9 cellular contexts compared by ENCODE assay signal in the genomic region with DNA sequence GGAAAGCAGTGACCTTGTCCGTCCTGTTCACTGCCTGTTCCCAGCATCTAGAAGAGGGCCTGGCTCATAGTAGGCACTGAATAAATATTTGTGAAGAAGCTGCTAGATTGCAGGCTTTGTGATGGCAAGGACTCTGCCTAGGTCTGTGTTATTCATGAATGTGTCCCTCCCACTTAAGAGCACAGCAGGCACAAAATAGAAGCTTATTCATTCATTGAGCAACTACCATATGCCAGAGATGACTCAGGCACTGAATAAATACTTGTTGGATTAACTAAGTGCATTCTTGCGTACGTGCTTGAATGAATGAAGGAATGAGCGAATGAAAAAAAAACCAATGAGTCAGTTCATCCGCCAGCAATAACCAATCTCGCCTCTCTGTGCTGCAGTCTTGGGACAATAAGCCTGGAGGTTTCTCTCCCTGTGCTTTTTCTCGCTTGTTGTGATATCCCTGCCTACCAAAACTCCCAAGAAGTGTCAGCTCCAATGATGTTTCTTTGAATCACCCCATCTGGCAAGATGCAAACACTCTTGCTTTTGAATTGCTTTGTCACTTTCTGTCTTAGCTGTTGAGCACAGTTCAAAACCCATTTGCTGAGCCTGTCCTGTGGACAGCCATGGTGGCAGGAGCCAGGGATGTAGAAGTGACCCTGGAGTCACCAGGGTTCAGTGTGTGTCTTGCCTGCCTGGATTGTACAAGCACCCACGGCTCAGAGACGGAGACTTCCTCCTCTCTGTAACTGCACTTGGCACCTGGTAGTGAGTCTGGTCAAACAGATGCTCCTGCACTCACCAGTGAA.
DNase-seq lines count a peak whose midpoint lies in the region; ATAC-seq and TF ChIP-seq lines count a peak whose summit lies in the region.
"Had no signal": no experiment of that assay in that cellular context is flagged by ENCODE, and none has a peak within 500 bp of the region (broad histone marks: within the 10 kb centered on the region; RNA-seq: fewer than 3 reads in every experiment).

No MANE protein-coding gene starts in this region.

- H2AFZ ChIP-seq in HCT116 (ENCODE audit: low read depth, low read length, poor library complexity, severe bottlenecking) (peak overlapping the region; percentile 12), hepatocyte (no peak overlapping the region)

- no peak for TF ChIP-seq RAD21 in HCT116 (IDR thresholded peaks at IDR 0.05; ENCODE audit: low read depth)

- no peak for TF ChIP-seq POLR2A in HCT116 (IDR thresholded peaks at IDR 0.05; ENCODE audit: borderline replicate concordance, extremely low read depth, insufficient read depth, insufficient read length)

- H3K9ac ChIP-seq in HCT116 (ENCODE audit: low read length): peak overlapping the region; percentile 13; the same call in 1 of the 2 replicates

- CTCF ChIA-PET in HCT116 (lab: Charles Lee): interaction anchor here (0.9 to 1.1 kb wide), 2 partner anchors 9 to 11 kb away, joined by 3 to 4 read pairs; no protein-coding TSS in a partner anchor

- WGBS in hepatocyte (ENCODE audit: low lambda C conversion rate, missing lambda C conversion rate): 70% methylated on average over 9 of the region's 9 CpGs

- ATAC-seq in HCT116 (peak; percentile 82), RWPE2 (ENCODE audit: low read depth) (peak; percentile 90)

- H3K9me3 ChIP-seq in HCT116 (ENCODE audit: control insufficient read depth in 1 of 2, insufficient read depth in 1 of 2, low read depth in 1 of 2, low read length in 2 of 2) (no peaks in the 10 kb centered on the region), RWPE2 (ENCODE audit: severe bottlenecking) (no peaks in the 10 kb centered on the region), hepatocyte (ENCODE audit: low read depth) (no peaks in the 10 kb centered on the region)

- DNase-seq in A172 (ENCODE audit: low spot score) (peak; percentile 91), HCT116 (ENCODE audit: low read depth, low spot score) (peak; percentile 79), RWPE2 (ENCODE audit: low spot score) (no peak), hepatocyte (ENCODE audit: low spot score) (peak; percentile 64), NCI-H2107 (lab: John Stamatoyannopoulos, UW) (no peak), NCI-H526 (lab: John Stamatoyannopoulos, UW) (no peak), activated gamma-delta T cell treated with Interleukin-2 at 50 U/mL for 16 hours (no peak)
- no peak for DNase-seq in stimulated activated naive CD4-positive, alpha-beta T cell treated with Interleukin-2 at 50 U/mL for 16 hours (lab: John Stamatoyannopoulos, UW)

- H3K4me1 ChIP-seq in HCT116 (ENCODE audit: control insufficient read depth in 1 of 2, insufficient read depth in 2 of 2, low read length in 2 of 2): peaks cover 4 to 22% of the 10 kb centered on the region in 2 experiments; a peak in 3 of 4 replicates
- peaks cover 16% of the 10 kb centered on the region for H3K4me1 ChIP-seq in RWPE2 (ENCODE audit: insufficient read depth, poor library complexity, severe bottlenecking)
- peaks cover 11% of the 10 kb centered on the region for H3K4me1 ChIP-seq in hepatocyte (ENCODE audit: insufficient read depth)

- no peaks in the 10 kb centered on the region for H3K9me2 ChIP-seq in HCT116 (ENCODE audit: insufficient read depth)
- H3K9me2 ChIP-seq in hepatocyte (replicated peaks; ENCODE audit: insufficient read depth): no peaks in the 10 kb centered on the region

- peaks cover under 1% of the 10 kb centered on the region; the same call in 1 of the 2 replicates for H3K27me3 ChIP-seq in HCT116 (ENCODE audit: insufficient read depth, low read length)
- H3K27me3 ChIP-seq in RWPE2 (ENCODE audit: insufficient read depth, poor library complexity, severe bottlenecking): no peaks in the 10 kb centered on the region
- H3K27me3 ChIP-seq in hepatocyte: no peaks in the 10 kb centered on the region

- RAD21 ChIA-PET in HCT116 (lab: Charles Lee; ENCODE audit: low non-redundant PET in 1 of 2, low total read pairs in 2 of 2, uncharacterized antibody in 2 of 2, unreplicated experiment in 2 of 2): interaction anchor here in 1 of 2 experiments (1.0 kb wide), 1 partner anchor 9 kb away, joined by 3 read pairs; no protein-coding TSS in a partner anchor

- POLR2A ChIA-PET in HCT116 (lab: Charles Lee): no interaction called here

- H3K79me2 ChIP-seq in HCT116 (ENCODE audit: insufficient read depth, low read length) (no peaks in the 10 kb centered on the region), hepatocyte (no peaks in the 10 kb centered on the region)

- H4K20me1 ChIP-seq in HCT116 (ENCODE audit: insufficient read depth) (no peaks in the 10 kb centered on the region), hepatocyte (ENCODE audit: insufficient read depth, poor library complexity, severe bottlenecking) (no peaks in the 10 kb centered on the region)

- intact Hi-C loops in HCT116 (cut with micrococcal nuclease): no loop called here

- H3K4me2 ChIP-seq in HCT116 (ENCODE audit: low read length) (peak overlapping the region; percentile 70), hepatocyte (no peak overlapping the region)

- no peak for TF ChIP-seq CTCF in HCT116 (IDR thresholded peaks at IDR 0.05 in 2 of 3, conservative IDR thresholded peaks at IDR 0.05 in 1 of 3; ENCODE audit: borderline replicate concordance in 1 of 3, insufficient read depth in 1 of 3, low read depth in 2 of 3, low read length in 2 of 3)
- no peak for TF ChIP-seq CTCF in RWPE2 (IDR thresholded peaks at IDR 0.05; ENCODE audit: poor library complexity, severe bottlenecking)
- no peak for TF ChIP-seq CTCF in hepatocyte (IDR thresholded peaks at IDR 0.05; ENCODE audit: poor library complexity)

- H3K4me3 ChIP-seq in HCT116 (replicated peaks in 1 of 2; ENCODE audit: low read depth in 1 of 2, low read length in 2 of 2) (peak overlapping the region in 1 of 2 experiments; percentile 21; a peak in 1 of 4 replicates), RWPE2 (ENCODE audit: severe bottlenecking) (no peak overlapping the region), hepatocyte (no peak overlapping the region)
- H3K4me3 ChIP-seq: coronary artery had no signal

- H3K27ac ChIP-seq in HCT116 (ENCODE audit: low read depth, low read length) (no peak overlapping the region), RWPE2 (ENCODE audit: poor library complexity, severe bottlenecking) (peak overlapping the region; percentile 84), hepatocyte (no peak overlapping the region)

- H3K36me3 ChIP-seq in HCT116 (ENCODE audit: control insufficient read depth in 1 of 2, insufficient read depth in 2 of 2, low read length in 2 of 2): no peaks in the 10 kb centered on the region
- no peaks in the 10 kb centered on the region for H3K36me3 ChIP-seq in RWPE2 (ENCODE audit: low read depth)
- H3K36me3 ChIP-seq in hepatocyte (replicated peaks; ENCODE audit: insufficient read depth, low read depth): no peaks in the 10 kb centered on the region

- no TSS peak for BruUV-seq in HCT116 (replicated peaks; lab: Mats Ljungman, UMichigan)

TF ChIP-seq in HCT116, 20 proteins besides CTCF, POLR2A, EP300 and RAD21 (continues in another document):
- TF ChIP-seq EGR1 (IDR thresholded peaks at IDR 0.05; ENCODE audit: low read depth) (no peak), EZH2 (IDR thresholded peaks at IDR 0.05) (no peak), CBX3 (IDR thresholded peaks at IDR 0.05; ENCODE audit: low read depth) (peak; percentile 62; the same call in 1 of the 2 replicates), ZFX (IDR thresholded peaks at IDR 0.05) (no peak), SRF (IDR thresholded peaks at IDR 0.05; ENCODE audit: low read depth) (no peak), JUND (IDR thresholded peaks at IDR 0.05) (peak; percentile 88), TCF7L2 (IDR thresholded peaks at IDR 0.05; ENCODE audit: borderline replicate concordance, extremely low read depth, insufficient read depth, insufficient read length) (no peak), ZNF274 (IDR thresholded peaks at IDR 0.05; ENCODE audit: low read depth, low read length) (no peak), SIN3A (IDR thresholded peaks at IDR 0.05; ENCODE audit: low read depth) (no peak), YY1 (IDR thresholded peaks at IDR 0.05; ENCODE audit: extremely low read depth, insufficient replicate concordance, low read depth, low read length) (peak; percentile 11), CEBPB (IDR thresholded peaks at IDR 0.05; ENCODE audit: low read depth) (peak; percentile 92), ELF1 (IDR thresholded peaks at IDR 0.05; ENCODE audit: borderline replicate concordance, low read depth) (no peak), FOSL1 (IDR thresholded peaks at IDR 0.05; ENCODE audit: low read depth) (peak; percentile 82), POLR2AphosphoS5 (IDR thresholded peaks at IDR 0.05; ENCODE audit: low read depth, low read length) (peak; percentile 47; the same call in 1 of the 2 replicates)
- TF ChIP-seq, protein P1, sequence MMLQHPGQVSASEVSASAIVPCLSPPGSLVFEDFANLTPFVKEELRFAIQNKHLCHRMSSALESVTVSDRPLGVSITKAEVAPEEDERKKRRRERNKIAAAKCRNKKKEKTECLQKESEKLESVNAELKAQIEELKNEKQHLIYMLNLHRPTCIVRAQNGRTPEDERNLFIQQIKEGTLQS (IDR thresholded peaks at IDR 0.05): no peak
- TF ChIP-seq, protein P2, sequence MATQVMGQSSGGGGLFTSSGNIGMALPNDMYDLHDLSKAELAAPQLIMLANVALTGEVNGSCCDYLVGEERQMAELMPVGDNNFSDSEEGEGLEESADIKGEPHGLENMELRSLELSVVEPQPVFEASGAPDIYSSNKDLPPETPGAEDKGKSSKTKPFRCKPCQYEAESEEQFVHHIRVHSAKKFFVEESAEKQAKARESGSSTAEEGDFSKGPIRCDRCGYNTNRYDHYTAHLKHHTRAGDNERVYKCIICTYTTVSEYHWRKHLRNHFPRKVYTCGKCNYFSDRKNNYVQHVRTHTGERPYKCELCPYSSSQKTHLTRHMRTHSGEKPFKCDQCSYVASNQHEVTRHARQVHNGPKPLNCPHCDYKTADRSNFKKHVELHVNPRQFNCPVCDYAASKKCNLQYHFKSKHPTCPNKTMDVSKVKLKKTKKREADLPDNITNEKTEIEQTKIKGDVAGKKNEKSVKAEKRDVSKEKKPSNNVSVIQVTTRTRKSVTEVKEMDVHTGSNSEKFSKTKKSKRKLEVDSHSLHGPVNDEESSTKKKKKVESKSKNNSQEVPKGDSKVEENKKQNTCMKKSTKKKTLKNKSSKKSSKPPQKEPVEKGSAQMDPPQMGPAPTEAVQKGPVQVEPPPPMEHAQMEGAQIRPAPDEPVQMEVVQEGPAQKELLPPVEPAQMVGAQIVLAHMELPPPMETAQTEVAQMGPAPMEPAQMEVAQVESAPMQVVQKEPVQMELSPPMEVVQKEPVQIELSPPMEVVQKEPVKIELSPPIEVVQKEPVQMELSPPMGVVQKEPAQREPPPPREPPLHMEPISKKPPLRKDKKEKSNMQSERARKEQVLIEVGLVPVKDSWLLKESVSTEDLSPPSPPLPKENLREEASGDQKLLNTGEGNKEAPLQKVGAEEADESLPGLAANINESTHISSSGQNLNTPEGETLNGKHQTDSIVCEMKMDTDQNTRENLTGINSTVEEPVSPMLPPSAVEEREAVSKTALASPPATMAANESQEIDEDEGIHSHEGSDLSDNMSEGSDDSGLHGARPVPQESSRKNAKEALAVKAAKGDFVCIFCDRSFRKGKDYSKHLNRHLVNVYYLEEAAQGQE (IDR thresholded peaks at IDR 0.05; ENCODE audit: low read depth): no peak

Comparison
In these comparisons a context has a peak if more than half of its experiments do, and no peak if none do; other contexts are left out.
1. DNase-seq: peak in A172 (single experiment), HCT116 (single experiment) and hepatocyte (single experiment); none in RWPE2 (single experiment), stimulated activated naive CD4-positive, alpha-beta T cell treated with Interleukin-2 at 50 U/mL for 16 hours (single experiment), NCI-H2107 (single experiment), NCI-H526 (0 of 2) and activated gamma-delta T cell treated with Interleukin-2 at 50 U/mL for 16 hours (single experiment).